1 cellular context compared by ENCODE assay signal in the genomic region with DNA sequence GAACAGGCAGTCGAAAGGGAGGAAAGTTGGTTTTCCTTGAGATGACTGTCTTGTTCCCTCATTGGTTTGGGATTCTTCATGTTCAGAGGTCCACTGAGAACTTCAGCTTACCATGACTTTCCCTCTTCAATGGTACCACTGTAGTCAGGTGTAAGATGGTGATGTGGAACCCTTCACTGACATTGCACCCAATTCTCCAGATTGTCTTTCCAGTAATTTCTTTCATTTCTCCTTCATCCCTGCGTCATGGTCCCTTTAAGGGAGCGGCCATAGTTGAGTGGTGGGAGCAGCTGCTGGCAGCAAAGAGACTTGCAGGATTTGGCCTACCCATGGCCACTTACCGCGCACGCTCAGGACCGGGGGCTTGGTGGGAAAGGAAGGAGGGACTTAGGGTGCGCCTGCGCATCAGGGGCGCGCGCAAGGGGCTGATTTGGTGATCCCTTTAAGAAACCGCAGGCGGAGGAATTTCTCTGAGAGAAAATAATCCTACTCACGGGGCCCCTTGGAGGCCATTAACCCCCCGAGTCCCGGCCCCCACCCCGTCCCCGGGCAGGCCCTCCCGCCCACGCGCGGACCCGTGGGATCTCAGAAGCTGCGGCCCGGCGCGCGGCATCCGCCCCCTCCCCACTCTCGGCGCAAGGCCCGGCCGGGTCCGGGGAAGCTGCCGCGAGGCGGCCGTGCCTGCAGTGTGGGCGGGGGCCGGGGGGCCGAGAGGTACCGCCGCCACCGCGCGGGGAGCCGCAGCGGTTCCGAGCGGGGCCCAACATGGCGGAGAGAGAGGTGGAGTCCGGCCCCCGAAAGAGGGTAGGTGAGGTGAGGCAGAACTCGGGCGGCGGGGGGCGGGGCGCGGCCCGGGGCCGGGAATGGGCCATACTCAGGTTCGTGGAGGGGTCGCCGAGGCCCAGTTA.
A peak's percentile ranks its signal among the peaks of the same experiment; 100 is the strongest.
TF ChIP-seq lines count a peak whose summit lies in the region.

Gene ZMYM4 (plus strand): TSS at position 428 of the 908 bp plus-strand sequence. CDS start 338 bp downstream, at position 766.

TF ChIP-seq in HEK293, 187 proteins besides CTCF, POLR2A, EP300 and RAD21 (continued from another document):
- no peak for TF ChIP-seq GFI1B (tag by site-specific recombination; IDR thresholded peaks at IDR 0.05)
- no peak for TF ChIP-seq ZEB2 (tag by site-specific recombination; IDR thresholded peaks at IDR 0.05)
- TF ChIP-seq SETDB1 (IDR thresholded peaks at IDR 0.05; ENCODE audit: insufficient read length, low read length): peak; percentile 90
- TF ChIP-seq, protein P1, sequence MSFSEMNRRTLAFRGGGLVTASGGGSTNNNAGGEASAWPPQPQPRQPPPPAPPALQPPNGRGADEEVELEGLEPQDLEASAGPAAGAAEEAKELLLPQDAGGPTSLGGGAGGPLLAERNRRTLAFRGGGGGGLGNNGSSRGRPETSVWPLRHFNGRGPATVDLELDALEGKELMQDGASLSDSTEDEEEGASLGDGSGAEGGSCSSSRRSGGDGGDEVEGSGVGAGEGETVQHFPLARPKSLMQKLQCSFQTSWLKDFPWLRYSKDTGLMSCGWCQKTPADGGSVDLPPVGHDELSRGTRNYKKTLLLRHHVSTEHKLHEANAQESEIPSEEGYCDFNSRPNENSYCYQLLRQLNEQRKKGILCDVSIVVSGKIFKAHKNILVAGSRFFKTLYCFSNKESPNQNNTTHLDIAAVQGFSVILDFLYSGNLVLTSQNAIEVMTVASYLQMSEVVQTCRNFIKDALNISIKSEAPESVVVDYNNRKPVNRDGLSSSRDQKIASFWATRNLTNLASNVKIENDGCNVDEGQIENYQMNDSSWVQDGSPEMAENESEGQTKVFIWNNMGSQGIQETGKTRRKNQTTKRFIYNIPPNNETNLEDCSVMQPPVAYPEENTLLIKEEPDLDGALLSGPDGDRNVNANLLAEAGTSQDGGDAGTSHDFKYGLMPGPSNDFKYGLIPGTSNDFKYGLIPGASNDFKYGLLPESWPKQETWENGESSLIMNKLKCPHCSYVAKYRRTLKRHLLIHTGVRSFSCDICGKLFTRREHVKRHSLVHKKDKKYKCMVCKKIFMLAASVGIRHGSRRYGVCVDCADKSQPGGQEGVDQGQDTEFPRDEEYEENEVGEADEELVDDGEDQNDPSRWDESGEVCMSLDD (tag by site-specific recombination; IDR thresholded peaks at IDR 0.05): peak; percentile 11; the same call in 1 of the 2 replicates
- TF ChIP-seq ZNF660 (tag by site-specific recombination; IDR thresholded peaks at IDR 0.05): peak; percentile 68; the same call in 1 of the 2 replicates
- no peak for TF ChIP-seq KLF1 (tag by site-specific recombination; IDR thresholded peaks at IDR 0.05)
- no peak for TF ChIP-seq ZNF24 (tag by site-specific recombination; IDR thresholded peaks at IDR 0.05)
- no peak for TF ChIP-seq ZNF350 (tag by site-specific recombination; IDR thresholded peaks at IDR 0.05)
- TF ChIP-seq ZNF621 (tag by site-specific recombination; IDR thresholded peaks at IDR 0.05): no peak
- peak; percentile 94 for TF ChIP-seq ZBTB20 (tag by site-specific recombination; IDR thresholded peaks at IDR 0.05)
- TF ChIP-seq ZNF266 (tag by site-specific recombination; IDR thresholded peaks at IDR 0.05; ENCODE audit: low read depth): no peak
- peak; percentile 1; the same call in 1 of the 2 replicates for TF ChIP-seq ZNF146 (tag by site-specific recombination; IDR thresholded peaks at IDR 0.05)
- no peak for TF ChIP-seq ZNF623 (tag by site-specific recombination; IDR thresholded peaks at IDR 0.05)
- no peak for TF ChIP-seq ZNF701 (tag by site-specific recombination; IDR thresholded peaks at IDR 0.05)
- TF ChIP-seq ZNF140 (tag by site-specific recombination; IDR thresholded peaks at IDR 0.05): no peak
- peak; percentile 16; the same call in 1 of the 2 replicates for TF ChIP-seq ZBTB7A (tag by site-specific recombination; IDR thresholded peaks at IDR 0.05; ENCODE audit: low read depth)
- no peak for TF ChIP-seq ZNF626 (tag by site-specific recombination; IDR thresholded peaks at IDR 0.05)
- peak; percentile 71 for TF ChIP-seq YY2 (tag by site-specific recombination; IDR thresholded peaks at IDR 0.05)
- no peak for TF ChIP-seq ZNF433 (tag by site-specific recombination; IDR thresholded peaks at IDR 0.05; ENCODE audit: low read depth)
- TF ChIP-seq, protein P2, sequence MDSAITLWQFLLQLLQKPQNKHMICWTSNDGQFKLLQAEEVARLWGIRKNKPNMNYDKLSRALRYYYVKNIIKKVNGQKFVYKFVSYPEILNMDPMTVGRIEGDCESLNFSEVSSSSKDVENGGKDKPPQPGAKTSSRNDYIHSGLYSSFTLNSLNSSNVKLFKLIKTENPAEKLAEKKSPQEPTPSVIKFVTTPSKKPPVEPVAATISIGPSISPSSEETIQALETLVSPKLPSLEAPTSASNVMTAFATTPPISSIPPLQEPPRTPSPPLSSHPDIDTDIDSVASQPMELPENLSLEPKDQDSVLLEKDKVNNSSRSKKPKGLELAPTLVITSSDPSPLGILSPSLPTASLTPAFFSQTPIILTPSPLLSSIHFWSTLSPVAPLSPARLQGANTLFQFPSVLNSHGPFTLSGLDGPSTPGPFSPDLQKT (IDR thresholded peaks at IDR 0.05; ENCODE audit: borderline replicate concordance, low read depth, low read length): no peak
- TF ChIP-seq ZNF549 (tag by site-specific recombination; IDR thresholded peaks at IDR 0.05): no peak
- TF ChIP-seq ZNF174 (tag by site-specific recombination; IDR thresholded peaks at IDR 0.05): 0 out of 2 replicates have a peak, but pooled peaks have one; percentile 15
- TF ChIP-seq ZNF311 (tag by site-specific recombination; IDR thresholded peaks at IDR 0.05; ENCODE audit: borderline replicate concordance): no peak
- TF ChIP-seq ZNF596 (tag by site-specific recombination; IDR thresholded peaks at IDR 0.05): 0 out of 2 replicates have a peak, but pooled peaks have one; percentile 44
- no peak for TF ChIP-seq ZNF239 (tag by site-specific recombination; IDR thresholded peaks at IDR 0.05)
- TF ChIP-seq ZNF366 (tag by site-specific recombination; conservative IDR thresholded peaks at IDR 0.05): 0 out of 2 replicates have a peak, but pooled peaks have one; percentile 34
- no peak for TF ChIP-seq ZNF510 (tag by site-specific recombination; IDR thresholded peaks at IDR 0.05; ENCODE audit: insufficient replicate concordance)
- no peak for TF ChIP-seq ZNF221 (tag by site-specific recombination; IDR thresholded peaks at IDR 0.05; ENCODE audit: borderline replicate concordance)
- TF ChIP-seq ZNF473 (tag by site-specific recombination; IDR thresholded peaks at IDR 0.05): no peak
- TF ChIP-seq FEZF1 (tag by site-specific recombination; IDR thresholded peaks at IDR 0.05): no peak
- TF ChIP-seq ZNF792 (tag by site-specific recombination; IDR thresholded peaks at IDR 0.05): no peak
- TF ChIP-seq, protein P3, sequence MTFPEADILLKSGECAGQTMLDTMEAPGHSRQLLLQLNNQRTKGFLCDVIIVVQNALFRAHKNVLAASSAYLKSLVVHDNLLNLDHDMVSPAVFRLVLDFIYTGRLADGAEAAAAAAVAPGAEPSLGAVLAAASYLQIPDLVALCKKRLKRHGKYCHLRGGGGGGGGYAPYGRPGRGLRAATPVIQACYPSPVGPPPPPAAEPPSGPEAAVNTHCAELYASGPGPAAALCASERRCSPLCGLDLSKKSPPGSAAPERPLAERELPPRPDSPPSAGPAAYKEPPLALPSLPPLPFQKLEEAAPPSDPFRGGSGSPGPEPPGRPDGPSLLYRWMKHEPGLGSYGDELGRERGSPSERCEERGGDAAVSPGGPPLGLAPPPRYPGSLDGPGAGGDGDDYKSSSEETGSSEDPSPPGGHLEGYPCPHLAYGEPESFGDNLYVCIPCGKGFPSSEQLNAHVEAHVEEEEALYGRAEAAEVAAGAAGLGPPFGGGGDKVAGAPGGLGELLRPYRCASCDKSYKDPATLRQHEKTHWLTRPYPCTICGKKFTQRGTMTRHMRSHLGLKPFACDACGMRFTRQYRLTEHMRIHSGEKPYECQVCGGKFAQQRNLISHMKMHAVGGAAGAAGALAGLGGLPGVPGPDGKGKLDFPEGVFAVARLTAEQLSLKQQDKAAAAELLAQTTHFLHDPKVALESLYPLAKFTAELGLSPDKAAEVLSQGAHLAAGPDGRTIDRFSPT (tag by site-specific recombination; IDR thresholded peaks at IDR 0.05): no peak
- TF ChIP-seq ZNF658 (tag by site-specific recombination; IDR thresholded peaks at IDR 0.05): no peak
- TF ChIP-seq ZNF394 (tag by site-specific recombination; IDR thresholded peaks at IDR 0.05; ENCODE audit: borderline replicate concordance): peak; percentile 60
- TF ChIP-seq, protein P4, sequence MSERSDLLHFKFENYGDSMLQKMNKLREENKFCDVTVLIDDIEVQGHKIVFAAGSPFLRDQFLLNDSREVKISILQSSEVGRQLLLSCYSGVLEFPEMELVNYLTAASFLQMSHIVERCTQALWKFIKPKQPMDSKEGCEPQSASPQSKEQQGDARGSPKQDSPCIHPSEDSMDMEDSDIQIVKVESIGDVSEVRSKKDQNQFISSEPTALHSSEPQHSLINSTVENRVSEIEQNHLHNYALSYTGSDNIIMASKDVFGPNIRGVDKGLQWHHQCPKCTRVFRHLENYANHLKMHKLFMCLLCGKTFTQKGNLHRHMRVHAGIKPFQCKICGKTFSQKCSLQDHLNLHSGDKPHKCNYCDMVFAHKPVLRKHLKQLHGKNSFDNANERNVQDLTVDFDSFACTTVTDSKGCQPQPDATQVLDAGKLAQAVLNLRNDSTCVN (tag by site-specific recombination; optimal IDR thresholded peaks at IDR 0.05): peak; percentile 66
- TF ChIP-seq ZNF202 (tag by site-specific recombination; IDR thresholded peaks at IDR 0.05; ENCODE audit: borderline replicate concordance): no peak
- peak; percentile 88 for TF ChIP-seq ZNF335 (tag by site-specific recombination; conservative IDR thresholded peaks at IDR 0.05)
- TF ChIP-seq ZNF776 (tag by site-specific recombination; IDR thresholded peaks at IDR 0.05; ENCODE audit: borderline replicate concordance): no peak
- no peak for TF ChIP-seq ZNF48 (tag by site-specific recombination; IDR thresholded peaks at IDR 0.05)
TF ChIP-seq in HEK293: peak in this region for 39.
